16 cellular contexts compared by ENCODE assay signal in the genomic region with DNA sequence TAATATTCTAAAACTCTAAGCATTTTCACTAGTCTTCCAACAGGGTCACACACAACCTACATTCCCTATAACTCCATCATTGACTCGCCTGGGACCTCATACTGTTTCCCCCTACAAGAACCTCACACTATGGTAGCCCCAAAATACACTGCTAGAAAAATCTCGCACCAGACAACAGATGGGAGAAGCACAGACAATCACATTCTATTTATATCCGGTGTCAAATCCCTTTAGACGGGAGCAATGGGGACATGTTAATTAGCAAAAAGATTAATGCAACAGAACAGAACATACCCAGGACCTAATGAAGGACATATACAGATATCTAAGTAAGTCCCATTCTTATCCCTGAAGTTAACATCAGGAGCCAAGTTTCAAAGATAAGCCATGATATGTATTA. TPM values are rescaled to one million over a fixed set of nuclear protein-coding genes. Genes with fewer than 3 reads are reported as not detected.
DNase-seq lines count a peak whose midpoint lies in the region; ATAC-seq lines count a peak whose summit lies in the region.
"Had no signal": no experiment of that assay in that cellular context is flagged by ENCODE, and none has a peak within 500 bp of the region (broad histone marks: within the 10 kb centered on the region; RNA-seq: fewer than 3 reads in every experiment).

No MANE protein-coding gene starts in this region.

- peaks cover 73% of the 10 kb centered on the region for H3K36me3 Mint-ChIP-seq in effector memory CD8-positive, alpha-beta T cell (ENCODE audit: insufficient read depth)

- H3K27me3 ChIP-seq in HAP-1 (ENCODE audit: low read depth), result no peaks in the 10 kb centered on the region
- H3K27me3 ChIP-seq: BE2C had no signal

- H3K36me3 ChIP-seq in HAP-1 (replicated peaks), result peaks cover 5% of the 10 kb centered on the region; the same call in 1 of the 2 replicates

- peak overlapping the region; percentile 79 to 86 for H3K27ac Mint-ChIP-seq in effector memory CD8-positive, alpha-beta T cell
- H3K27ac Mint-ChIP-seq: CD8-positive, alpha-beta T cell had no signal

- DNase-seq in D341Med (ENCODE audit: low spot score), result peak; percentile 28
- DNase-seq in NCI-H82 (lab: John Stamatoyannopoulos, UW), result peak; percentile 95
- no peak for DNase-seq in effector memory CD8-positive, alpha-beta T cell
- DNase-seq in myocyte (ENCODE audit: low read depth), result peak; percentile 24
- no peak for DNase-seq in NCI-H2107 (lab: John Stamatoyannopoulos, UW)
- DNase-seq in HAP-1 (ENCODE audit: low spot score in 2 of 2), result no peak
- DNase-seq: BE2C; CD8-positive, alpha-beta T cell; COR-L47; DND-41; GF-D8; GM23248 had no signal

- no peaks in the 10 kb centered on the region for H3K9me3 Mint-ChIP-seq in effector memory CD8-positive, alpha-beta T cell
- H3K9me3 Mint-ChIP-seq: CD8-positive, alpha-beta T cell; IgD-negative memory B cell had no signal

- H3K4me3 Mint-ChIP-seq in effector memory CD8-positive, alpha-beta T cell, result no peak overlapping the region
- H3K4me3 Mint-ChIP-seq: CD8-positive, alpha-beta T cell; IgD-negative memory B cell had no signal

- no peaks in the 10 kb centered on the region for H3K9me3 ChIP-seq in HAP-1
- H3K9me3 ChIP-seq: A549, BE2C had no signal

- in situ Hi-C loops in HAP-1 (cut with MboI; ENCODE audit: low sequenced_read_pairs), result no loop called here

- no peak overlapping the region for H3K4me3 ChIP-seq in HAP-1
- H3K4me3 ChIP-seq: A549, GM23248 had no signal

- H3K4me1 Mint-ChIP-seq in effector memory CD8-positive, alpha-beta T cell (ENCODE audit: low read depth in 2 of 2), result peaks cover under 1 to 14% of the 10 kb centered on the region in 2 donors

- H3K4me1 ChIP-seq in HAP-1, result no peaks in the 10 kb centered on the region
- H3K4me1 ChIP-seq: BE2C had no signal

- no peak for ATAC-seq in effector memory CD8-positive, alpha-beta T cell (replicated peaks)
- no peak for ATAC-seq in HG02642 (IDR thresholded peaks at IDR 0.05; ENCODE audit: poor library complexity, unreplicated experiment)
- ATAC-seq: A549; CD8-positive, alpha-beta T cell had no signal

- H3K27me3 Mint-ChIP-seq in effector memory CD8-positive, alpha-beta T cell, result no peaks in the 10 kb centered on the region
- H3K27me3 Mint-ChIP-seq: IgD-negative memory B cell had no signal

RNA-seq across cellular contexts. Expression of gene TMX4, which starts 33.6 kb away (rescaled TPM):
- total RNA-seq in myocyte, result 22.6 and 24.8 TPM in 2 replicates
- polyA plus RNA-seq in myocyte (2012), result 11.2 TPM

RNA-seq across cellular contexts. Expression of gene HAO1, which starts 45.7 kb away (rescaled TPM):
- total RNA-seq in myocyte, result not detected in 2 replicates
- not detected for polyA plus RNA-seq in myocyte (2012)
- total RNA-seq: CD8-positive, alpha-beta T cell; GM23248 had no signal
- polyA plus RNA-seq: AG04450, GM23248, IgD-negative memory B cell had no signal

Comparison
In these comparisons a context has a peak if more than half of its experiments do, and no peak if none do; other contexts are left out.
1. DNase-seq: peak in D341Med (single experiment), NCI-H82 (single experiment) and myocyte (single experiment); none in effector memory CD8-positive, alpha-beta T cell (0 of 3), NCI-H2107 (single experiment) and HAP-1 (0 of 2).